In genomic region chr19:55132453-55133129, GRCh38 we compare ENCODE assay signal across 2 cellular contexts.
TF ChIP-seq lines count a peak whose summit lies in the region.

No MANE protein-coding gene starts in this region.

TF ChIP-seq in HEK293, 187 proteins besides CTCF, POLR2A, EP300 and RAD21:
- no peak for TF ChIP-seq ZNF169 (tag by site-specific recombination; IDR thresholded peaks at IDR 0.05)
- TF ChIP-seq SCRT2 (tag by site-specific recombination; IDR thresholded peaks at IDR 0.05), result peak; percentile 60; the same call in 1 of the 2 replicates
- TF ChIP-seq ZNF530 (tag by site-specific recombination; IDR thresholded peaks at IDR 0.05; ENCODE audit: low read depth), result no peak
- TF ChIP-seq SP2 (tag by site-specific recombination; IDR thresholded peaks at IDR 0.05), result no peak
- 0 out of 2 replicates have a peak, but pooled peaks have one; percentile 55 for TF ChIP-seq SCRT1 (tag by site-specific recombination; IDR thresholded peaks at IDR 0.05; ENCODE audit: borderline replicate concordance)
- TF ChIP-seq ZNF324 (tag by site-specific recombination; IDR thresholded peaks at IDR 0.05), result no peak
- no peak for TF ChIP-seq ZNF560 (tag by site-specific recombination; IDR thresholded peaks at IDR 0.05; ENCODE audit: borderline replicate concordance)
- peak; percentile 21; the same call in 1 of the 2 replicates for TF ChIP-seq ZNF654 (tag by site-specific recombination; IDR thresholded peaks at IDR 0.05; ENCODE audit: low read depth)

TF ChIP-seq in endothelial cell of umbilical vein, 7 proteins besides CTCF, POLR2A, EP300 and RAD21:
- TF ChIP-seq EZH2 (IDR thresholded peaks at IDR 0.05; ENCODE audit: borderline replicate concordance, low read depth, low read length, severe bottlenecking), result no peak
- TF ChIP-seq POLR2AphosphoS5 (IDR thresholded peaks at IDR 0.05; ENCODE audit: insufficient read depth, low read depth, low read length), result no peak
- no peak for TF ChIP-seq MYC (IDR thresholded peaks at IDR 0.05; ENCODE audit: low read depth, low read length)
- TF ChIP-seq, protein P1, sequence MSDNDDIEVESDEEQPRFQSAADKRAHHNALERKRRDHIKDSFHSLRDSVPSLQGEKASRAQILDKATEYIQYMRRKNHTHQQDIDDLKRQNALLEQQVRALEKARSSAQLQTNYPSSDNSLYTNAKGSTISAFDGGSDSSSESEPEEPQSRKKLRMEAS (IDR thresholded peaks at IDR 0.05; ENCODE audit: insufficient read depth, insufficient read length), result no peak
- no peak for TF ChIP-seq GATA2 (IDR thresholded peaks at IDR 0.05; ENCODE audit: insufficient read depth, insufficient read length, low read depth, low read length)
- TF ChIP-seq FOS (IDR thresholded peaks at IDR 0.05; ENCODE audit: borderline replicate concordance, insufficient read depth, low read length), result no peak
- TF ChIP-seq JUN (IDR thresholded peaks at IDR 0.05; ENCODE audit: borderline replicate concordance, insufficient read depth, insufficient read length, low read depth), result no peak
TF ChIP-seq in endothelial cell of umbilical vein: peak in this region for 0.
